8 cellular contexts compared by ENCODE assay signal in genomic region chr10:43204943-43205671, GRCh38.
DNase-seq lines count a peak whose midpoint lies in the region; ATAC-seq, FAIRE-seq and TF ChIP-seq lines count a peak whose summit lies in the region.

No MANE protein-coding gene starts in this region.

- no peak for TF ChIP-seq POLR2A in GM12878 (IDR thresholded peaks at IDR 0.05; ENCODE audit: low read depth, low read length)

- peaks cover 2% of the 10 kb centered on the region; the same call in 1 of the 2 replicates for H4K20me1 ChIP-seq in GM12878 (ENCODE audit: control insufficient read depth, insufficient read depth)

- H3K36me3 ChIP-seq in GM06990 (ENCODE audit: control insufficient read depth, insufficient read depth, low read length), result no peaks in the 10 kb centered on the region
- no peaks in the 10 kb centered on the region for H3K36me3 ChIP-seq in GM12878 (ENCODE audit: control insufficient read depth in 2 of 2, insufficient read depth in 2 of 2, low read length in 1 of 2)

- SMC1A ChIA-PET in GM12878 (lab: Charles Lee; ENCODE audit: uncharacterized antibody, unreplicated experiment), result interaction anchor here (0.7 to 2.3 kb wide), 4 partner anchors 45 to 144 kb away, joined by 3 to 14 read pairs (median 3); no protein-coding TSS in a partner anchor

- no peak for TF ChIP-seq EP300 in GM12878 (IDR thresholded peaks at IDR 0.05; ENCODE audit: borderline replicate concordance in 1 of 2, control insufficient read depth in 1 of 2, low read depth in 2 of 2, low read length in 2 of 2)

- H3K27me3 ChIP-seq in GM06990 (replicated peaks; ENCODE audit: control insufficient read depth, insufficient read depth, low read length) (no peaks in the 10 kb centered on the region), GM12878 (replicated peaks in 1 of 2; ENCODE audit: control insufficient read depth in 2 of 2, insufficient read depth in 2 of 2, low read length in 1 of 2) (no peaks in the 10 kb centered on the region)

- ATAC-seq in GM21529 (IDR thresholded peaks at IDR 0.05; ENCODE audit: unreplicated experiment) (peak; percentile 60), GM12878 (peak; percentile 82)

- H3K4me1 ChIP-seq in GM12878 (ENCODE audit: control insufficient read depth, insufficient read depth, low read length), result no peaks in the 10 kb centered on the region

- peak; percentile 90 for TF ChIP-seq CTCF in GM06990 (IDR thresholded peaks at IDR 0.05; ENCODE audit: insufficient read depth, low read length, poor library complexity, severe bottlenecking)
- peak; percentile 76 to 93 (median 88) for TF ChIP-seq CTCF in GM12878 (IDR thresholded peaks at IDR 0.05 in 2 of 3, conservative IDR thresholded peaks at IDR 0.05 in 1 of 3; ENCODE audit: control insufficient read depth in 2 of 3, extremely low read depth in 1 of 3, insufficient read depth in 1 of 3, low read depth in 3 of 3, low read length in 3 of 3)

- WGBS in GM12878 (ENCODE audit: insufficient coverage, insufficient replicate concordance, low lambda C conversion rate, missing lambda C conversion rate), result 39% methylated on average over 11 of the region's 11 CpGs

- BruUV-seq in GM12878 (replicated peaks; lab: Mats Ljungman, UMichigan), result no TSS peak

- POLR2A ChIA-PET in GM12878 (lab: Charles Lee), result no interaction called here

- peak; percentile 50 for TF ChIP-seq RAD21 in GM12878 (IDR thresholded peaks at IDR 0.05; ENCODE audit: insufficient read depth, low read depth, low read length)

- peak; percentile 83 for FAIRE-seq in GM12878 (lab: Jason Lieb, UNC)

- H3K27ac ChIP-seq in GM12878 (ENCODE audit: control insufficient read depth, insufficient read depth), result no peak overlapping the region

- peak; percentile 57 for DNase-seq in GM06990 (ENCODE audit: extremely low read depth, insufficient read length)
- DNase-seq in HUDEP-2 (lab: John Stamatoyannopoulos, UW; ENCODE audit: unreplicated experiment in 76 of 76), result peak in 52 of 76 experiments; percentile 3 to 66 (median 32)
- DNase-seq in SW 1271 (lab: John Stamatoyannopoulos, UW), result peak; percentile 30 to 58
- DNase-seq in GM12878 (ENCODE audit: low read depth, low spot score), result peak; percentile 11
- peak; percentile 73 for DNase-seq in iris pigment epithelial cell (ENCODE audit: low read depth)
- peak; percentile 66 to 68 for DNase-seq in stimulated activated CD4-positive, alpha-beta T cell treated with anti-CD3 and anti-CD28 coated beads, Interleukin-2, amount 100 ng/mL, for 24 hours
- no peak for DNase-seq in DMS79 (lab: John Stamatoyannopoulos, UW)

- in situ Hi-C loops in GM12878 (cut with MboI), result loop anchor here (10.0 to 25.0 kb wide), 2 partner anchors 157 to 260 kb away; partner anchors contain the start of gene FXYD4

- H3K79me2 ChIP-seq in GM12878 (ENCODE audit: control insufficient read depth, insufficient read depth, low read length), result no peaks in the 10 kb centered on the region

- H3K4me2 ChIP-seq in GM12878 (ENCODE audit: control insufficient read depth, insufficient read depth), result no peak overlapping the region

- H3K9ac ChIP-seq in GM12878 (ENCODE audit: control insufficient read depth, insufficient read depth, low read length), result no peak overlapping the region

- no peak overlapping the region for H2AFZ ChIP-seq in GM12878 (ENCODE audit: control insufficient read depth, low read depth, low read length)

- H3K4me3 ChIP-seq in GM06990 (replicated peaks; ENCODE audit: low read depth, low read length) (no peak overlapping the region), GM12878 (no peak overlapping the region)

- no peaks in the 10 kb centered on the region for H3K9me3 ChIP-seq in GM12878 (replicated peaks; ENCODE audit: control insufficient read depth, insufficient read depth, low read length)

- intact Hi-C loops in GM12878 (cut with micrococcal nuclease; ENCODE audit: unreplicated experiment), result loop anchor here (5.0 to 10.0 kb wide), 2 partner anchors 140 to 257 kb away; no protein-coding TSS in a partner anchor

- RAD21 ChIA-PET in GM12878 (lab: Charles Lee; ENCODE audit: unreplicated experiment), result interaction anchor here (0.6 to 2.5 kb wide), 6 partner anchors 10 to 102 kb away, joined by 3 to 22 read pairs (median 3); no protein-coding TSS in a partner anchor

- CTCF ChIA-PET in GM12878 (lab: Yijun Ruan, JAX), result interaction anchor here (0.6 to 5.9 kb wide), 40 partner anchors 9 to 284 kb away, joined by 3 to 60 read pairs (median 4); partner anchors contain the start of gene CSGALNACT2

TF ChIP-seq in GM12878, 131 proteins besides CTCF, POLR2A, EP300 and RAD21 (continues in another document):
- no peak for TF ChIP-seq ZBTB33 (IDR thresholded peaks at IDR 0.05)
- no peak for TF ChIP-seq SUPT20H (IDR thresholded peaks at IDR 0.05; ENCODE audit: borderline replicate concordance, control insufficient read depth, low read depth, low read length)
- TF ChIP-seq ELK1 (IDR thresholded peaks at IDR 0.05; ENCODE audit: low read depth, low read length), result no peak
- TF ChIP-seq CEBPZ (IDR thresholded peaks at IDR 0.05; ENCODE audit: low read depth, low read length), result no peak
- TF ChIP-seq JUNB (IDR thresholded peaks at IDR 0.05), result no peak
- 0 out of 2 replicates have a peak, but pooled peaks have one; percentile 27 for TF ChIP-seq TCF3 (IDR thresholded peaks at IDR 0.05; ENCODE audit: borderline replicate concordance, insufficient read depth, low read depth, low read length)
- no peak for TF ChIP-seq ZBED1 (IDR thresholded peaks at IDR 0.05; ENCODE audit: borderline replicate concordance)
- TF ChIP-seq NBN (IDR thresholded peaks at IDR 0.05), result no peak
- TF ChIP-seq SUZ12 (IDR thresholded peaks at IDR 0.05; ENCODE audit: unreplicated experiment), result no peak
- no peak for TF ChIP-seq KAT2A (conservative IDR thresholded peaks at IDR 0.05; ENCODE audit: control insufficient read depth, low read depth, low read length)
- TF ChIP-seq RB1 (IDR thresholded peaks at IDR 0.05; ENCODE audit: borderline replicate concordance), result peak; percentile 73; the same call in 1 of the 2 replicates
- no peak for TF ChIP-seq MTA3 (IDR thresholded peaks at IDR 0.05; ENCODE audit: borderline replicate concordance, low read length)
- TF ChIP-seq PKNOX1 (IDR thresholded peaks at IDR 0.05), result peak; percentile 48; the same call in 1 of the 2 replicates
- 0 out of 2 replicates have a peak, but pooled peaks have one; percentile 30 for TF ChIP-seq IRF4 (IDR thresholded peaks at IDR 0.05; ENCODE audit: low read depth, low read length)
